In genomic region chr14:94489336-94489735, GRCh38 we compare ENCODE assay signal across 28 cellular contexts. TPM values are rescaled to one million over a fixed set of nuclear protein-coding genes. Genes with fewer than 3 reads are reported as not detected.
"Had no signal": no experiment of that assay in that cellular context is flagged by ENCODE, and none has a peak within 500 bp of the region (broad histone marks: within the 10 kb centered on the region; RNA-seq: fewer than 3 reads in every experiment).

No MANE protein-coding gene starts in this region.

- FAIRE-seq: HTR-8/SVneo had no signal

- H3K4me3 ChIP-seq: MG63, PC-9, Peyer's patch, SJCRH30 had no signal

- H3K9me3 ChIP-seq: MG63, Peyer's patch, SJCRH30 had no signal

- H3K4me2 ChIP-seq: PC-9 had no signal

- H3K27me3 ChIP-seq: MG63, Peyer's patch had no signal

- DNase-seq: KBM-7; MG63; NCI-H1092; NCI-H1105 treated with DMSO at 0.1 percent for 48 hours; NCI-H1417 treated with DMSO at 0.1 percent for 48 hours; NCI-H146; NCI-H1694 treated with DMSO at 0.1 percent for 48 hours; NCI-H1930; NCI-H2081 treated with DMSO at 0.1 percent for 48 hours; NCI-H2171; NCI-H226; NCI-H446; NCI-H510A; NCI-H524 treated with DMSO at 0.1 percent for 48 hours; NCI-H69; NCI-H774; NK-92 treated with Interleukin-12 subunit alpha and Interleukin-12 subunit beta, amount 100 ng/mL, for 24 hours; OCI-M1; PC-9; Peyer's patch; SHP77 treated with DMSO at 0.1 percent for 48 hours; SJCRH30 had no signal

- H3K27ac ChIP-seq: HL-60, PC-9, Peyer's patch, SJCRH30 had no signal

- ATAC-seq: Right ventricle myocardium inferior, SK-N-SH treated with all-trans-retinoic acid at 6 μM for 48 hours had no signal

- H2AFZ ChIP-seq: PC-9 had no signal

- H3K36me3 ChIP-seq: MG63, Peyer's patch, SJCRH30 had no signal

- H3K4me1 ChIP-seq: Peyer's patch, SJCRH30 had no signal

RNA-seq across cellular contexts. Expression of gene SERPINA9, which starts 13.3 kb away (rescaled TPM):
- total RNA-seq: PC-9; Right ventricle myocardium inferior; RPMI7951; SJCRH30; T-helper 1 cell treated with Interleukin-12 subunit alpha and Interleukin-12 subunit beta and Interleukin-4 antibody, amounts not matched to agents 30 ng/mL and 1 ng/mL, for 36 hours had no signal

RNA-seq across cellular contexts. Expression of gene SERPINA12, which starts 19.9 kb away (rescaled TPM):
- total RNA-seq: PC-9; Peyer's patch; Right ventricle myocardium inferior; RPMI7951; SJCRH30; T-helper 1 cell treated with Interleukin-12 subunit alpha and Interleukin-12 subunit beta and Interleukin-4 antibody, amounts not matched to agents 30 ng/mL and 1 ng/mL, for 36 hours had no signal

RNA-seq across cellular contexts. Expression of gene SERPINA11, which starts 36.7 kb away (rescaled TPM):
- total RNA-seq: PC-9; Right ventricle myocardium inferior; RPMI7951; SJCRH30; T-helper 1 cell treated with Interleukin-12 subunit alpha and Interleukin-12 subunit beta and Interleukin-4 antibody, amounts not matched to agents 30 ng/mL and 1 ng/mL, for 36 hours had no signal
